ENCODE assay signal across 15 cellular contexts in the genomic region with DNA sequence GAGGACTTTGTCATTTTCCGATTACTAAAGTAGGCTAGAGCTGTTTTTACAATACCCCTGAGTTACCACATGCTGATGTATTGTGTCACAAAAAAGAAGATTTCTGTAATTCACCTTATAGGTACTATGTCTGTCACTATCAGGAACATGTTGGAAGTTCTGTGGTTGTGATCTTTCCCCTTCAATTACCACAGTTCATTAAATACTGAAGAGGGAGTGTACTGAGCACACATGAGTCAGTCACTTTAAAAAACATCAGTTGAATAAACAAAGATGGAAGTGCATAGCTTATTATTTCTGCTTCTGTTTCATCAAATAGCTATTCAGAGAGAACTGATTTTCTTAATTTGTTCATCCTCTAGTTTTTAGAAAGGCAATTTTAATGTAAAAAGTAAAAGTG. TPM values are rescaled to one million over a fixed set of nuclear protein-coding genes. Genes with fewer than 3 reads are reported as not detected.
DNase-seq lines count a peak whose midpoint lies in the region; ATAC-seq and TF ChIP-seq lines count a peak whose summit lies in the region.
"Had no signal": no experiment of that assay in that cellular context is flagged by ENCODE, and none has a peak within 500 bp of the region (broad histone marks: within the 10 kb centered on the region; RNA-seq: fewer than 3 reads in every experiment).

No MANE protein-coding gene starts in this region.

- H3K4me1 ChIP-seq in left lung (no peaks in the 10 kb centered on the region), uterus (no peaks in the 10 kb centered on the region)
- H3K4me1 ChIP-seq: psoas muscle had no signal

- TF ChIP-seq CTCF in left lung (IDR thresholded peaks at IDR 0.05), result no peak
- no peak for TF ChIP-seq CTCF in uterus (IDR thresholded peaks at IDR 0.05)

- no peak for TF ChIP-seq POLR2A in uterus (IDR thresholded peaks at IDR 0.05)

- H3K4me3 ChIP-seq in left lung (no peak overlapping the region), uterus (no peak overlapping the region)
- H3K4me3 ChIP-seq: GM12878, psoas muscle had no signal

- intact Hi-C loops in left lung (cut with DNase I), result no loop called here
- intact Hi-C loops in uterus (cut with DNase I; ENCODE audit: low total_unique reads), result no loop called here

- H3K27ac ChIP-seq in left lung (no peak overlapping the region), uterus (no peak overlapping the region)
- H3K27ac ChIP-seq: psoas muscle, VCaP had no signal

- H3K36me3 ChIP-seq in left lung, result peaks cover 0 to 25% of the 10 kb centered on the region in 2 donors
- no peaks in the 10 kb centered on the region for H3K36me3 ChIP-seq in uterus

- peak; percentile 58 for ATAC-seq in left lung
- ATAC-seq in GM18907 (IDR thresholded peaks at IDR 0.05; ENCODE audit: unreplicated experiment), result no peak
- ATAC-seq: GM12878, psoas muscle had no signal

- DNase-seq in DMS53 treated with DMSO at 0.1 percent for 48 hours (lab: John Stamatoyannopoulos, UW; ENCODE audit: unreplicated experiment), result peak; percentile 89
- peak; percentile 77 for DNase-seq in M059J (ENCODE audit: low read depth)
- peak; percentile 79 for DNase-seq in amniotic epithelial cell (ENCODE audit: low read depth)
- no peak for DNase-seq in left lung
- no peak for DNase-seq in uterus
- no peak for DNase-seq in NCI-H82 (lab: John Stamatoyannopoulos, UW)
- no peak for DNase-seq in T1000 (lab: John Stamatoyannopoulos, UW)
- DNase-seq: activated T-cell treated with anti-CD3 and anti-CD28 coated beads for 4 hours; CD8-positive, alpha-beta memory T cell; mesendoderm; MV-4-11; psoas muscle had no signal

- H3K9me3 ChIP-seq in left lung, result peaks cover 0 to 2% of the 10 kb centered on the region in 2 donors
- no peaks in the 10 kb centered on the region for H3K9me3 ChIP-seq in uterus
- H3K9me3 ChIP-seq: psoas muscle had no signal

- H3K27me3 ChIP-seq in left lung, result no peaks in the 10 kb centered on the region
- no peaks in the 10 kb centered on the region for H3K27me3 ChIP-seq in uterus

RNA-seq across cellular contexts. Expression of a gene that starts 31.7 kb away (rescaled TPM):
- total RNA-seq in M059J (2014; rRNA removed; shearing (Covaris generic)), result 124 and 161 TPM in 2 replicates
- 10 to 100 TPM; 77.1 to 89.2 TPM for total RNA-seq in left lung
- 10 to 100 TPM; 31.8 to 87.2 (median 60.8) TPM for total RNA-seq in uterus

RNA-seq across cellular contexts. Expression of a gene that starts 32.0 kb away (rescaled TPM):
- 58.8 and 72.3 TPM in 2 replicates for total RNA-seq in M059J (2014; rRNA removed; shearing (Covaris generic))
- 10 to 100 TPM; 31.5 to 39.8 TPM for total RNA-seq in left lung
- 100 to 1,000 TPM in 1 of 4 donors, 10 to 100 TPM in 3; 27.4 to 118 (median 63.7) TPM for total RNA-seq in uterus

RNA-seq across cellular contexts. Expression of a gene that starts 56.9 kb away (rescaled TPM):
- 0.05 and 0.74 TPM in 2 replicates for total RNA-seq in M059J (2014; rRNA removed; shearing (Covaris generic))
- total RNA-seq in left lung, result 1 to 10 TPM; 4.9 to 5.8 TPM
- 10 to 100 TPM in 2 of 4 donors, 1 to 10 TPM in 2; 1.2 to 33.9 (median 8.5) TPM for total RNA-seq in uterus
- total RNA-seq: GM12878 had no signal

Comparison
In these comparisons a context has a peak if more than half of its experiments do, and no peak if none do; other contexts are left out.
1. DNase-seq: peak in DMS53 treated with DMSO at 0.1 percent for 48 hours (single experiment), M059J (single experiment) and amniotic epithelial cell (single experiment); none in left lung (0 of 2), uterus (0 of 2), NCI-H82 (single experiment) and T1000 (single experiment).